ENCODE assay signal across 13 cellular contexts in the genomic region with DNA sequence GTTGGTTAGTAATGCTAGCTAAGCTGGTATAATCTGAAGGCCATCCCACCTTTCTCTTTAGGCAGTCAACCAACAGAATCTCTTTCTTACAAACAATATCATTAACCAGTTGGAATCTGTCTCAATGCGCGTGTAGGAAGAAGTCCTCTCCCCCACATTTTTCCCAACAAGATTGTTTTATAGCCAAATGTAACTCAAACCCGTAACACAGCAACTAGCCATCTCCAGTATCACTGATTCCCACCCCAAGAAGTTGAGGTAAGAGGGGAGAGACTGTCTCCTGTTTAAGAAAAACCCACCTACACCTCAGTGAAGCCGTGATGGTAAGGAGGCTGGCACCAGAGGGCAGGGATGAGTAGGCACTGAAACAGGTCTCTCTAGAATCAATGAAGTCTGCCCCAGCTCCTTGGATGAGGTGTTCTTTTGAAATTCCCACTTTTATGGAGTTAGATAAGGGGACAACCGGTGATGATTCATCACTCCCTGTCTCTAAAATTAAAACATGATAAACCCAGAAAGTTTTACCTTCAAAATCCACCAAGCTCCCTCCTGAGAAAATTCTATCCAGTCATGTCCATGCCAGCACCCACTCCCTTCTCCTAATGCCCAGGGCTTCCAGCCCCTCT. TPM values are rescaled to one million over a fixed set of nuclear protein-coding genes. Genes with fewer than 3 reads are reported as not detected.
DNase-seq lines count a peak whose midpoint lies in the region; ATAC-seq, FAIRE-seq and TF ChIP-seq lines count a peak whose summit lies in the region.
"Had no signal": no experiment of that assay in that cellular context is flagged by ENCODE, and none has a peak within 500 bp of the region (broad histone marks: within the 10 kb centered on the region; RNA-seq: fewer than 3 reads in every experiment).

No MANE protein-coding gene starts in this region.

- dilution Hi-C loops in endothelial cell of umbilical vein (cut with MboI; ENCODE audit: extremely low pct_ligation_motif_present, low sequenced_read_pairs) = no loop called here

- H3K9me3 ChIP-seq in endothelial cell of umbilical vein (replicated peaks; ENCODE audit: control insufficient read depth, insufficient read depth, low read length) (no peaks in the 10 kb centered on the region), mucosa of descending colon (no peaks in the 10 kb centered on the region)
- H3K9me3 ChIP-seq: thoracic aorta had no signal

- H3K27ac ChIP-seq in endothelial cell of umbilical vein (ENCODE audit: insufficient read depth, low read depth, low read length) = no peak overlapping the region
- H3K27ac ChIP-seq: dorsolateral prefrontal cortex, thoracic aorta had no signal

- peaks cover 8 to 14% of the 10 kb centered on the region in 2 experiments for H3K36me3 ChIP-seq in endothelial cell of umbilical vein (ENCODE audit: control insufficient read depth in 2 of 2, extremely low read depth in 1 of 2, insufficient read depth in 2 of 2, low read length in 2 of 2)
- no peaks in the 10 kb centered on the region for H3K36me3 ChIP-seq in mucosa of descending colon (ENCODE audit: low read depth)

- H4K20me1 ChIP-seq in endothelial cell of umbilical vein (replicated peaks; ENCODE audit: control insufficient read depth, extremely low read depth, insufficient read depth, low read length) = no peaks in the 10 kb centered on the region

- H3K27me3 ChIP-seq in endothelial cell of umbilical vein (ENCODE audit: control insufficient read depth in 2 of 2, insufficient read depth in 2 of 2, low read length in 2 of 2) = no peaks in the 10 kb centered on the region
- H3K27me3 ChIP-seq: dorsolateral prefrontal cortex had no signal

- peak overlapping the region; percentile 57 for H3K27ac Mint-ChIP-seq in activated T-cell treated with anti-CD3 and anti-CD28 coated beads, Interleukin-2, amount 50 U/mL, for 24 hours

- ATAC-seq in mucosa of descending colon (no peak), HG02981 (IDR thresholded peaks at IDR 0.05; ENCODE audit: unreplicated experiment) (no peak)

- H3K4me1 Mint-ChIP-seq in activated T-cell treated with anti-CD3 and anti-CD28 coated beads, Interleukin-2, amount 50 U/mL, for 24 hours (ENCODE audit: low read depth) = no peaks in the 10 kb centered on the region

- intact Hi-C loops in endothelial cell of umbilical vein (cut with micrococcal nuclease) = no loop called here
- intact Hi-C loops in mucosa of descending colon (cut with DNase I, micrococcal nuclease) = loop anchor here (10.0 kb wide), 2 partner anchors 313 to 333 kb away; no protein-coding TSS in a partner anchor

- CTCF ChIA-PET in endothelial cell of umbilical vein (lab: Charles Lee) = interaction anchor here (0.5 to 3.3 kb wide), 45 partner anchors 10 to 636 kb away, joined by 3 to 62 read pairs (median 5); partner anchors contain the start of gene CDC25A

- H2AFZ ChIP-seq in endothelial cell of umbilical vein (ENCODE audit: low read depth, low read length) = no peak overlapping the region

- TF ChIP-seq CTCF in endothelial cell of umbilical vein (IDR thresholded peaks at IDR 0.05; ENCODE audit: extremely low read depth in 1 of 2, insufficient read depth in 1 of 2, low read depth in 1 of 2, low read length in 2 of 2) (no peak), mucosa of descending colon (IDR thresholded peaks at IDR 0.05) (no peak)

- no TSS peak for BruUV-seq in endothelial cell of umbilical vein (replicated peaks; lab: Mats Ljungman, UMichigan)

- H3K27me3 Mint-ChIP-seq in activated T-cell treated with anti-CD3 and anti-CD28 coated beads, Interleukin-2, amount 50 U/mL, for 24 hours = no peaks in the 10 kb centered on the region

- H3K9me1 ChIP-seq in endothelial cell of umbilical vein (replicated peaks; ENCODE audit: control insufficient read depth, extremely low read depth, insufficient read depth, low read length) = no peaks in the 10 kb centered on the region

- H3K79me2 ChIP-seq in endothelial cell of umbilical vein (ENCODE audit: control insufficient read depth, insufficient read depth, low read length) = no peaks in the 10 kb centered on the region

- H3K4me1 ChIP-seq in endothelial cell of umbilical vein (ENCODE audit: control insufficient read depth, extremely low read depth, insufficient read depth, low read length) = peaks cover 13% of the 10 kb centered on the region
- H3K4me1 ChIP-seq in mucosa of descending colon (ENCODE audit: low read depth) = no peaks in the 10 kb centered on the region

- TF ChIP-seq POLR2A in endothelial cell of umbilical vein (IDR thresholded peaks at IDR 0.05; ENCODE audit: low read depth, low read length) = no peak

- H3K9me3 Mint-ChIP-seq in activated T-cell treated with anti-CD3 and anti-CD28 coated beads, Interleukin-2, amount 50 U/mL, for 24 hours = no peaks in the 10 kb centered on the region

- no peak overlapping the region for H3K9ac ChIP-seq in endothelial cell of umbilical vein (replicated peaks; ENCODE audit: extremely low read depth, insufficient read depth, low read length)

- no peak overlapping the region for H3K4me2 ChIP-seq in endothelial cell of umbilical vein (ENCODE audit: insufficient read depth, low read length)

- FAIRE-seq in endothelial cell of umbilical vein (lab: Jason Lieb, UNC) = no peak

- no peak overlapping the region for H3K4me3 Mint-ChIP-seq in activated T-cell treated with anti-CD3 and anti-CD28 coated beads, Interleukin-2, amount 50 U/mL, for 24 hours

- POLR2A ChIA-PET in endothelial cell of umbilical vein (lab: Charles Lee) = interaction anchor here (0.5 to 0.8 kb wide), 3 partner anchors 11 to 319 kb away, joined by 3 to 12 read pairs (median 5); no protein-coding TSS in a partner anchor

- H3K4me3 ChIP-seq in endothelial cell of umbilical vein (replicated peaks in 1 of 3; ENCODE audit: insufficient read depth in 1 of 3, low read depth in 1 of 3, low read length in 3 of 3) (no peak overlapping the region), mucosa of descending colon (no peak overlapping the region)
- H3K4me3 ChIP-seq: dorsolateral prefrontal cortex, lung, thoracic aorta had no signal

- H3K36me3 Mint-ChIP-seq in activated T-cell treated with anti-CD3 and anti-CD28 coated beads, Interleukin-2, amount 50 U/mL, for 24 hours (ENCODE audit: low read depth) = peaks cover 62% of the 10 kb centered on the region

- DNase-seq in activated T-cell treated with anti-CD3 and anti-CD28 coated beads, Interleukin-2, amount 50 U/mL, for 24 hours = no peak
- DNase-seq in activated T-cell treated with anti-CD3 and anti-CD28 coated beads, Interleukin-2, amount 50 U/mL, for 48 hours = no peak
- DNase-seq in NCI-H226 = peak; percentile 90
- DNase-seq in endothelial cell of umbilical vein (ENCODE audit: low read depth, low spot score) = no peak
- peak; percentile 23 for DNase-seq in renal cortical epithelial cell (ENCODE audit: low read depth)
- no peak for DNase-seq in mucosa of descending colon
- DNase-seq in effector CD4-positive, alpha-beta T cell = no peak
- DNase-seq: NCI-H2171; NK-92 treated with Interleukin-12 subunit alpha and Interleukin-12 subunit beta, amount 100 ng/mL, for 24 hours had no signal

TF ChIP-seq in endothelial cell of umbilical vein, 7 proteins besides CTCF, POLR2A, EP300 and RAD21:
- peak; percentile 43 for TF ChIP-seq FOS (IDR thresholded peaks at IDR 0.05; ENCODE audit: borderline replicate concordance, insufficient read depth, low read length)
- TF ChIP-seq MYC (IDR thresholded peaks at IDR 0.05; ENCODE audit: low read depth, low read length) = no peak
- no peak for TF ChIP-seq POLR2AphosphoS5 (IDR thresholded peaks at IDR 0.05; ENCODE audit: insufficient read depth, low read depth, low read length)

RNA-seq across cellular contexts. Expression of gene CDC25A, which starts 30.9 kb away (rescaled TPM):
- total RNA-seq in endothelial cell of umbilical vein (18.4 and 19.0 TPM in 2 replicates), renal cortical epithelial cell (3.2 and 7.3 TPM in 2 replicates), mucosa of descending colon (1 to 10 TPM; 3.4 to 6.9 (median 4.3) TPM)
- 5.0 and 5.5 TPM in 2 replicates for polyA plus RNA-seq in endothelial cell of umbilical vein
- 7.0 and 8.7 TPM in 2 replicates for polyA plus RNA-seq in endothelial cell of umbilical vein (2011; cell fraction: cytosol; rRNA removed)
- 7.5 and 9.4 TPM in 2 replicates for polyA plus RNA-seq in endothelial cell of umbilical vein (2011; cell fraction: nucleus; rRNA removed)
- polyA plus RNA-seq in endothelial cell of umbilical vein (2012) = 8.1 and 10.4 TPM in 2 replicates
- 11.2 and 13.4 TPM in 2 replicates for polyA minus RNA-seq in endothelial cell of umbilical vein
- 32.9 TPM for polyA minus RNA-seq in endothelial cell of umbilical vein (2011; cell fraction: cytosol; rRNA and poly(A)+ RNA removed)
- polyA minus RNA-seq in endothelial cell of umbilical vein (2011; cell fraction: nucleus; rRNA and poly(A)+ RNA removed) = 6.9 and 9.2 TPM in 2 replicates

Comparison
In these comparisons a context has a peak if more than half of its experiments do, and no peak if none do; other contexts are left out.
1. DNase-seq: peak in NCI-H226 (single experiment) and renal cortical epithelial cell (single experiment); none in activated T-cell treated with anti-CD3 and anti-CD28 coated beads, Interleukin-2, amount 50 U/mL, for 24 hours (single experiment), activated T-cell treated with anti-CD3 and anti-CD28 coated beads, Interleukin-2, amount 50 U/mL, for 48 hours (0 of 2), endothelial cell of umbilical vein (single experiment), mucosa of descending colon (0 of 3) and effector CD4-positive, alpha-beta T cell (single experiment).